8 cellular contexts compared by ENCODE assay signal in genomic region chr3:45145681-45146614, GRCh38. TPM values are rescaled to one million over a fixed set of nuclear protein-coding genes. Genes with fewer than 3 reads are reported as not detected.
DNase-seq lines count a peak whose midpoint lies in the region; ATAC-seq and TF ChIP-seq lines count a peak whose summit lies in the region.

A gene with protein sequence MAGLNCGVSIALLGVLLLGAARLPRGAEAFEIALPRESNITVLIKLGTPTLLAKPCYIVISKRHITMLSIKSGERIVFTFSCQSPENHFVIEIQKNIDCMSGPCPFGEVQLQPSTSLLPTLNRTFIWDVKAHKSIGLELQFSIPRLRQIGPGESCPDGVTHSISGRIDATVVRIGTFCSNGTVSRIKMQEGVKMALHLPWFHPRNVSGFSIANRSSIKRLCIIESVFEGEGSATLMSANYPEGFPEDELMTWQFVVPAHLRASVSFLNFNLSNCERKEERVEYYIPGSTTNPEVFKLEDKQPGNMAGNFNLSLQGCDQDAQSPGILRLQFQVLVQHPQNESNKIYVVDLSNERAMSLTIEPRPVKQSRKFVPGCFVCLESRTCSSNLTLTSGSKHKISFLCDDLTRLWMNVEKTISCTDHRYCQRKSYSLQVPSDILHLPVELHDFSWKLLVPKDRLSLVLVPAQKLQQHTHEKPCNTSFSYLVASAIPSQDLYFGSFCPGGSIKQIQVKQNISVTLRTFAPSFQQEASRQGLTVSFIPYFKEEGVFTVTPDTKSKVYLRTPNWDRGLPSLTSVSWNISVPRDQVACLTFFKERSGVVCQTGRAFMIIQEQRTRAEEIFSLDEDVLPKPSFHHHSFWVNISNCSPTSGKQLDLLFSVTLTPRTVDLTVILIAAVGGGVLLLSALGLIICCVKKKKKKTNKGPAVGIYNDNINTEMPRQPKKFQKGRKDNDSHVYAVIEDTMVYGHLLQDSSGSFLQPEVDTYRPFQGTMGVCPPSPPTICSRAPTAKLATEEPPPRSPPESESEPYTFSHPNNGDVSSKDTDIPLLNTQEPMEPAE (minus strand): TSS chr3:45146378. CDS start chr3:45146287, 91 bp downstream.

- no peaks in the 10 kb centered on the region for H3K9me3 ChIP-seq in Peyer's patch

- peak; percentile 33 for DNase-seq in NCI-H2196 (lab: John Stamatoyannopoulos, UW; ENCODE audit: unreplicated experiment)
- no peak for DNase-seq in NCI-H2196 treated with DMSO at 0.1 percent for 48 hours (lab: John Stamatoyannopoulos, UW; ENCODE audit: unreplicated experiment)
- peak in 2 of 3 donors; percentile 74 to 84 for DNase-seq in Peyer's patch
- no peak for DNase-seq in epithelial cell of proximal tubule (ENCODE audit: low read depth)
- DNase-seq in sciatic nerve (ENCODE audit: low spot score) = no peak

- TF ChIP-seq POLR2A in Peyer's patch (IDR thresholded peaks at IDR 0.05) = peak; percentile 91 to 95

- peak within 1 kb of the TSS in 3 of 4 donors; percentile 83 to 95 (median 83) for H3K27ac ChIP-seq in Peyer's patch

- H3K9me3 Mint-ChIP-seq in nephron = peaks cover 27% of the 10 kb centered on the region

- no peaks in the 10 kb centered on the region for H3K36me3 ChIP-seq in Peyer's patch

- H3K27me3 ChIP-seq in Peyer's patch = no peaks in the 10 kb centered on the region

- peaks cover 6% of the 10 kb centered on the region for H3K4me1 Mint-ChIP-seq in nephron

- ATAC-seq in HG02678 (IDR thresholded peaks at IDR 0.05; ENCODE audit: unreplicated experiment) (no peak), HG03097 (IDR thresholded peaks at IDR 0.05; ENCODE audit: low FRiP score, unreplicated experiment) (no peak), sciatic nerve (no peak)

- H3K27me3 Mint-ChIP-seq in nephron (ENCODE audit: low read depth) = peaks cover 82% of the 10 kb centered on the region

- H3K27ac Mint-ChIP-seq in nephron = no peak within 1 kb of the TSS

- H3K4me1 ChIP-seq in Peyer's patch = peaks cover 0 to 12% (median 4%) of the 10 kb centered on the region in 4 donors

- intact Hi-C loops in sciatic nerve (cut with DNase I) = loop anchor here (5.0 kb wide), 1 partner anchor 979 kb away; no protein-coding TSS in a partner anchor

- H3K4me3 Mint-ChIP-seq in nephron = peak within 1 kb of the TSS; percentile 82 to 88 (median 85)

- TF ChIP-seq CTCF in Peyer's patch (IDR thresholded peaks at IDR 0.05) (no peak), epithelial cell of proximal tubule (conservative IDR thresholded peaks at IDR 0.05; ENCODE audit: low read depth, low read length) (no peak), nephron (IDR thresholded peaks at IDR 0.05; ENCODE audit: unreplicated experiment in 3 of 3) (no peak)

- H3K4me3 ChIP-seq in Peyer's patch = peak within 1 kb of the TSS; percentile 38 to 93 (median 54)
- H3K4me3 ChIP-seq in epithelial cell of proximal tubule (ENCODE audit: low read depth, low read length) = peak within 1 kb of the TSS; percentile 95

- no peaks in the 10 kb centered on the region for H3K36me3 Mint-ChIP-seq in nephron (ENCODE audit: low read depth)

RNA-seq across cellular contexts. Expression of the gene that starts here (rescaled TPM):
- 10 to 100 TPM; 29.7 to 68.3 (median 61.5) TPM for total RNA-seq in Peyer's patch
- 50.9 and 53.5 TPM in 2 replicates for total RNA-seq in epithelial cell of proximal tubule
- 1.8 TPM for total RNA-seq in sciatic nerve

Comparison
In these comparisons a context has a peak if more than half of its experiments do, and no peak if none do; other contexts are left out.
1. RNA of the gene that starts here (total RNA-seq): 29.7 to 68.3 TPM in Peyer's patch and 50.9 to 53.5 TPM in epithelial cell of proximal tubule; 1.8 TPM in sciatic nerve (single experiment); every median in the first group is over 10 times any median in the second.
2. DNase-seq: peak in NCI-H2196 (single experiment) and Peyer's patch (2 of 3); none in NCI-H2196 treated with DMSO at 0.1 percent for 48 hours (single experiment), epithelial cell of proximal tubule (single experiment) and sciatic nerve (single experiment).